ENCODE assay signal across 18 cellular contexts in genomic region chr5:116276952-116277351, GRCh38.
DNase-seq lines count a peak whose midpoint lies in the region; ATAC-seq, FAIRE-seq and TF ChIP-seq lines count a peak whose summit lies in the region.
"Had no signal": no experiment of that assay in that cellular context is flagged by ENCODE, and none has a peak within 500 bp of the region (broad histone marks: within the 10 kb centered on the region; RNA-seq: fewer than 3 reads in every experiment).

No MANE protein-coding gene starts in this region.

- no peak overlapping the region for H3K4me2 ChIP-seq in HepG2 (ENCODE audit: low read depth, low read length)
- no peak overlapping the region for H3K4me2 ChIP-seq in GM12878 (ENCODE audit: control insufficient read depth, insufficient read depth)
- H3K4me2 ChIP-seq: BLaER1 treated with 17β-estradiol and CSF1 and Interleukin-3, amounts not matched to agents 10 nM and 100 nM had no signal

- H3K4me3 ChIP-seq in HepG2 (replicated peaks in 1 of 3; ENCODE audit: insufficient read depth in 1 of 3, low read depth in 2 of 3, low read length in 3 of 3) (no peak overlapping the region), right lobe of liver (no peak overlapping the region), GM12878 (no peak overlapping the region)
- H3K4me3 ChIP-seq: BLaER1 treated with 17β-estradiol and CSF1 and Interleukin-3, amounts not matched to agents 10 nM and 100 nM had no signal

- no peaks in the 10 kb centered on the region for H3K4me1 ChIP-seq in HepG2 (ENCODE audit: insufficient read depth, low read length)
- H3K4me1 ChIP-seq in right lobe of liver: peaks cover 0 to 55% (median 10%) of the 10 kb centered on the region in 4 donors
- H3K4me1 ChIP-seq in GM12878 (ENCODE audit: control insufficient read depth, insufficient read depth, low read length): no peaks in the 10 kb centered on the region
- H3K4me1 ChIP-seq: BLaER1 treated with 17β-estradiol and CSF1 and Interleukin-3, amounts not matched to agents 10 nM and 100 nM; Caco-2 had no signal

- H3K9me3 ChIP-seq in HepG2 (ENCODE audit: low read length) (peaks cover 11% of the 10 kb centered on the region), right lobe of liver (peaks cover 0 to 6% (median 2%) of the 10 kb centered on the region in 4 donors), GM12878 (replicated peaks; ENCODE audit: control insufficient read depth, insufficient read depth, low read length) (peaks cover 4% of the 10 kb centered on the region)

- TF ChIP-seq EP300 in HepG2 (IDR thresholded peaks at IDR 0.05; ENCODE audit: low read depth in 2 of 2, low read length in 2 of 2) (no peak), HepG2 (CRISPR knock-in tag; IDR thresholded peaks at IDR 0.05; ENCODE audit: borderline replicate concordance) (no peak), GM12878 (IDR thresholded peaks at IDR 0.05; ENCODE audit: borderline replicate concordance in 1 of 2, control insufficient read depth in 1 of 2, low read depth in 2 of 2, low read length in 2 of 2) (no peak)

- no peaks in the 10 kb centered on the region for H4K20me1 ChIP-seq in HepG2 (ENCODE audit: insufficient read depth, low read length)
- no peaks in the 10 kb centered on the region for H4K20me1 ChIP-seq in GM12878 (ENCODE audit: control insufficient read depth, insufficient read depth)
- H4K20me1 ChIP-seq: BLaER1 treated with 17β-estradiol and CSF1 and Interleukin-3, amounts not matched to agents 10 nM and 100 nM had no signal

- H3K36me3 ChIP-seq in HepG2 (replicated peaks in 1 of 2; ENCODE audit: control insufficient read depth in 1 of 2, insufficient read depth in 2 of 2, low read length in 2 of 2) (no peaks in the 10 kb centered on the region; a peak in 1 of 5 replicates), right lobe of liver (no peaks in the 10 kb centered on the region), GM12878 (ENCODE audit: control insufficient read depth in 2 of 2, insufficient read depth in 2 of 2, low read length in 1 of 2) (no peaks in the 10 kb centered on the region)

- SMC1A ChIA-PET in GM12878 (lab: Charles Lee; ENCODE audit: uncharacterized antibody, unreplicated experiment): interaction anchor here (0.9 to 1.5 kb wide), 2 partner anchors 41 to 94 kb away, joined by 3 to 6 read pairs; no protein-coding TSS in a partner anchor

- no peak for DNase-seq in HepG2 (ENCODE audit: low spot score)
- DNase-seq in right lobe of liver: no peak
- peak; percentile 9 for DNase-seq in NCI-H69 (lab: John Stamatoyannopoulos, UW)
- no peak for DNase-seq in GM12878 (ENCODE audit: low read depth, low spot score)
- no peak for DNase-seq in SHP77 (lab: John Stamatoyannopoulos, UW)
- no peak for DNase-seq in COR-L47 (lab: John Stamatoyannopoulos, UW)
- DNase-seq: 8988T; Caco-2; CD8-positive, alpha-beta memory T cell; GDM1; H9; IMR-90; KBM-7 had no signal

- TF ChIP-seq RAD21 in HepG2 (CRISPR knock-in tag; IDR thresholded peaks at IDR 0.05): no peak
- no peak for TF ChIP-seq RAD21 in GM12878 (IDR thresholded peaks at IDR 0.05; ENCODE audit: insufficient read depth, low read depth, low read length)

- no peak for ATAC-seq in HepG2
- no peak for ATAC-seq in right lobe of liver
- no peak for ATAC-seq in GM12878
- ATAC-seq in HG03457 (IDR thresholded peaks at IDR 0.05; ENCODE audit: unreplicated experiment): no peak

- no TSS peak for BruUV-seq in HepG2 (replicated peaks; lab: Mats Ljungman, UMichigan)
- BruUV-seq in GM12878 (replicated peaks; lab: Mats Ljungman, UMichigan): no TSS peak

- H2AFZ ChIP-seq in HepG2 (ENCODE audit: low read length): no peak overlapping the region
- H2AFZ ChIP-seq in GM12878 (ENCODE audit: control insufficient read depth, low read depth, low read length): no peak overlapping the region

- FAIRE-seq in HepG2 (lab: Jason Lieb, UNC): no peak
- FAIRE-seq in GM12878 (lab: Jason Lieb, UNC): peak; percentile 18
- FAIRE-seq: D721Med, H1 had no signal

- no peak for TF ChIP-seq CTCF in HepG2 (CRISPR knock-in tag; IDR thresholded peaks at IDR 0.05)
- no peak for TF ChIP-seq CTCF in right lobe of liver (IDR thresholded peaks at IDR 0.05)
- TF ChIP-seq CTCF in GM12878 (IDR thresholded peaks at IDR 0.05 in 2 of 3, conservative IDR thresholded peaks at IDR 0.05 in 1 of 3; ENCODE audit: control insufficient read depth in 2 of 3, extremely low read depth in 1 of 3, insufficient read depth in 1 of 3, low read depth in 3 of 3, low read length in 3 of 3): no peak

- intact Hi-C loops in HepG2 (cut with micrococcal nuclease; ENCODE audit: unreplicated experiment): no loop called here
- intact Hi-C loops in right lobe of liver (cut with DNase I): no loop called here
- intact Hi-C loops in GM12878 (cut with micrococcal nuclease; ENCODE audit: unreplicated experiment): loop anchor here (10.0 kb wide), 1 partner anchor 178 kb away; no protein-coding TSS in a partner anchor

- H3K9ac ChIP-seq in HepG2 (ENCODE audit: insufficient read depth, low read depth, low read length) (no peak overlapping the region), GM12878 (ENCODE audit: control insufficient read depth, insufficient read depth, low read length) (no peak overlapping the region)
- H3K9ac ChIP-seq: BLaER1 treated with 17β-estradiol and CSF1 and Interleukin-3, amounts not matched to agents 10 nM and 100 nM had no signal

- no peaks in the 10 kb centered on the region for H3K79me2 ChIP-seq in HepG2 (ENCODE audit: insufficient read depth, low read length)
- H3K79me2 ChIP-seq in GM12878 (ENCODE audit: control insufficient read depth, insufficient read depth, low read length): no peaks in the 10 kb centered on the region

- H3K27me3 ChIP-seq in HepG2 (ENCODE audit: control insufficient read depth in 1 of 2, insufficient read depth in 2 of 2, low read length in 2 of 2): no peaks in the 10 kb centered on the region
- no peaks in the 10 kb centered on the region for H3K27me3 ChIP-seq in right lobe of liver
- no peaks in the 10 kb centered on the region for H3K27me3 ChIP-seq in GM12878 (replicated peaks in 1 of 2; ENCODE audit: control insufficient read depth in 2 of 2, insufficient read depth in 2 of 2, low read length in 1 of 2)
- H3K27me3 ChIP-seq: BLaER1 treated with 17β-estradiol and CSF1 and Interleukin-3, amounts not matched to agents 10 nM and 100 nM had no signal

- in situ Hi-C loops in HepG2 (cut with HindIII; ENCODE audit: extremely low pct_ligation_motif_present, low pct_unique_long_range_greater_than_20kb): no loop called here
- in situ Hi-C loops in GM12878 (cut with MboI): no loop called here

- no peak for TF ChIP-seq POLR2A in HepG2 (IDR thresholded peaks at IDR 0.05; ENCODE audit: insufficient read depth in 1 of 2, low read depth in 2 of 2, low read length in 2 of 2)
- TF ChIP-seq POLR2A in right lobe of liver (IDR thresholded peaks at IDR 0.05): no peak
- TF ChIP-seq POLR2A in GM12878 (IDR thresholded peaks at IDR 0.05; ENCODE audit: low read depth, low read length): no peak

- RAD21 ChIA-PET in GM12878 (lab: Charles Lee; ENCODE audit: unreplicated experiment): no interaction called here

- POLR2A ChIA-PET in HepG2 (lab: Yijun Ruan, JAX): no interaction called here
- POLR2A ChIA-PET in GM12878 (lab: Charles Lee): no interaction called here

- no peak overlapping the region for H3K27ac ChIP-seq in HepG2 (ENCODE audit: extremely low read length, insufficient read depth, low read length)
- no peak overlapping the region for H3K27ac ChIP-seq in right lobe of liver
- H3K27ac ChIP-seq in GM12878 (ENCODE audit: control insufficient read depth, insufficient read depth): no peak overlapping the region
- H3K27ac ChIP-seq: BLaER1 treated with 17β-estradiol and CSF1 and Interleukin-3, amounts not matched to agents 10 nM and 100 nM; HL-60 had no signal

- CTCF ChIA-PET in HepG2 (lab: Yijun Ruan, JAX; ENCODE audit: low intra/inter-chr PET ratio, low total read pairs) (no interaction called here), GM12878 (lab: Yijun Ruan, JAX) (interaction anchor here (1.0 kb wide), 1 partner anchor 13 kb away, joined by 4 read pairs; no protein-coding TSS in a partner anchor)

TF ChIP-seq in HepG2, 621 proteins besides CTCF, POLR2A, EP300 and RAD21:
- TF ChIP-seq ZNF780A (CRISPR knock-in tag; IDR thresholded peaks at IDR 0.05): no peak
- peak; percentile 99 for TF ChIP-seq ZNF317 (CRISPR knock-in tag; IDR thresholded peaks at IDR 0.05)

TF ChIP-seq in GM12878, 131 proteins besides CTCF, POLR2A, EP300 and RAD21 (continues in another document):
- TF ChIP-seq CBX5 (IDR thresholded peaks at IDR 0.05; ENCODE audit: low read depth) (peak; percentile 95; the same call in 1 of the 2 replicates), ZNF207 (IDR thresholded peaks at IDR 0.05; ENCODE audit: borderline replicate concordance) (no peak), GABPA (IDR thresholded peaks at IDR 0.05; ENCODE audit: low read depth) (no peak), SMAD1 (IDR thresholded peaks at IDR 0.05; ENCODE audit: low read depth, partially characterized antibody) (no peak), ZNF622 (IDR thresholded peaks at IDR 0.05) (no peak), PML (IDR thresholded peaks at IDR 0.05; ENCODE audit: low read length) (no peak), CBX3 (IDR thresholded peaks at IDR 0.05; ENCODE audit: borderline replicate concordance, low read depth) (no peak), NFYA (IDR thresholded peaks at IDR 0.05; ENCODE audit: borderline replicate concordance, low read depth, low read length) (no peak), PKNOX1 (IDR thresholded peaks at IDR 0.05) (no peak), TAF1 (IDR thresholded peaks at IDR 0.05; ENCODE audit: borderline replicate concordance, low read depth, low read length) (no peak), NFXL1 (IDR thresholded peaks at IDR 0.05; ENCODE audit: borderline replicate concordance) (no peak)

Comparison
In these comparisons a context has a peak if more than half of its experiments do, and no peak if none do; other contexts are left out.
1. Of the 75 proteins assayed by ChIP-seq in both HepG2 and GM12878: peak only in HepG2: none; only in GM12878: CBX5 and ZNF687; in both: none; in neither: 73.